8 cellular contexts compared by ENCODE assay signal in the genomic region with DNA sequence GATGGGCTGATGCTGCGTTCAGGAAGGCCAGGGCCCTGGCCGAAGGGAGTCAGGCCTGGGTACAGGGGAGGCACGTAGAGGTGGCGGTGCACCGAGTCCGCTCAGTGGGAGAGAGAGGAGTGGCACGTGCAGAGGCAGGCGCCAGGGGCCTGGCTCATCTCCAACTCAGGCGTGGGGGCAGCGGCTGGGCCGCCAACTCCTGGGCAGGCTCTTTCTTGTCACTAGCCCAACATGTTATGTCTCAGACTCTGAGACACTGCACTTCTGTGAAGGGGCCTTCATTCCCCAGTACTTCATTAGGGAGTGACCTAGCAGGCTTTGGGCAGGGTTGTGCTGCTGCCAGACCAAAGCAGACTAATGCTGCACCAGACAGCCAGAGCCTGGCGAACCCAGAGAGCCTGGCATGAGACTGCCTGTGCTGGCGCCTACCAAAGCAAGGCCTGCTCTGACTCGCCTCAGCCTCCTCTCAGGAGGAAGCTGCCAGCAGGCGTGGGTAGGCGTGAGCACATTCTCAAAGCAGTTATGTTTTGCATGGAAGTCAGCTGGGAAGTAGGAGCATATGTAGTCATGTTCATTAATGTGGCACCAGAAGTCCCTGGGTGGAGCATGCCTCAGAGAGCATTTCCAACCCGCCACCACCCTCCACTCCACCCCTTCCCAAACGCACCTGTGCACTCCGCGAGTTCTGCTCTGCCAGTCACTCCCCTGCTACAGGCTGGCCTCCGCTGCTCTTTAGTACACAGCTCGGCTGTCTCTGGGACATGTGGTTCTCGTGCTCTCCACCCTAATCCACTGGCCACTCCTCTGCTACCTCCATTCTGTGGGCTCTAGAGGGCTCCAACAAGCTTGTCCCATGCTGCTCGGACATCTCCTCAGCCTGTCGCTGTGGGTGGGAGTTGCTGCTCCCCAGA. TPM values are rescaled to one million over a fixed set of nuclear protein-coding genes. Genes with fewer than 3 reads are reported as not detected.
A peak's percentile ranks its signal among the peaks of the same experiment; 100 is the strongest.
DNase-seq lines count a peak whose midpoint lies in the region; ATAC-seq and TF ChIP-seq lines count a peak whose summit lies in the region.

No MANE protein-coding gene starts in this region.

- TF ChIP-seq CTCF in upper lobe of left lung (IDR thresholded peaks at IDR 0.05): no peak

- H3K9ac ChIP-seq in BLaER1 treated with 17β-estradiol and CSF1 and Interleukin-3, amounts not matched to agents 10 nM and 100 nM: peak overlapping the region in 3 of 11 experiments; percentile 34 to 48 (median 44); a peak in 3 of 22 replicates

- H3K36me3 ChIP-seq in BLaER1 treated with 17β-estradiol and CSF1 and Interleukin-3, amounts not matched to agents 10 nM and 100 nM: peaks cover 12 to 46% (median 37%) of the 10 kb centered on the region in 11 experiments; a peak in 21 of 22 replicates
- peaks cover 0 to 31% (median 20%) of the 10 kb centered on the region in 4 donors for H3K36me3 ChIP-seq in upper lobe of left lung

- no peaks in the 10 kb centered on the region for H3K9me3 ChIP-seq in BLaER1 treated with 17β-estradiol and CSF1 and Interleukin-3, amounts not matched to agents 10 nM and 100 nM (replicated peaks in 1 of 11)
- H3K9me3 ChIP-seq in upper lobe of left lung: no peaks in the 10 kb centered on the region

- H3K4me1 ChIP-seq in BLaER1 treated with 17β-estradiol and CSF1 and Interleukin-3, amounts not matched to agents 10 nM and 100 nM: peaks cover 13 to 59% (median 24%) of the 10 kb centered on the region in 10 experiments; a peak in 19 of 20 replicates
- H3K4me1 ChIP-seq in upper lobe of left lung: peaks cover 13 to 24% (median 17%) of the 10 kb centered on the region in 4 donors

- no peak overlapping the region for H3K4me3 Mint-ChIP-seq in activated CD8-positive, alpha-beta memory T cell treated with anti-CD3 and anti-CD28 coated beads, Interleukin-2, amount 10 ng/mL, durations not matched to agents 7 days and 5 days

- H3K4me2 ChIP-seq in BLaER1 treated with 17β-estradiol and CSF1 and Interleukin-3, amounts not matched to agents 10 nM and 100 nM: peak overlapping the region in 7 of 11 experiments; percentile 21 to 47 (median 37); a peak in 13 of 22 replicates

- no peaks in the 10 kb centered on the region for H3K27me3 ChIP-seq in BLaER1 treated with 17β-estradiol and CSF1 and Interleukin-3, amounts not matched to agents 10 nM and 100 nM
- no peaks in the 10 kb centered on the region for H3K27me3 ChIP-seq in upper lobe of left lung

- peak; percentile 61 for DNase-seq in NCI-H2029 (lab: John Stamatoyannopoulos, UW)
- peak; percentile 13 to 54 for DNase-seq in cerebellar nuclear complex (lab: John Stamatoyannopoulos, UW)
- DNase-seq in medulla oblongata (ENCODE audit: extremely low spot score): peak; percentile 49
- DNase-seq in upper lobe of left lung: peak; percentile 86 to 91
- DNase-seq in HuH-7 (ENCODE audit: low spot score): no peak
- no peak for DNase-seq in activated CD8-positive, alpha-beta memory T cell treated with anti-CD3 and anti-CD28 coated beads, Interleukin-2, amount 10 ng/mL, durations not matched to agents 7 days and 5 days

- peaks cover 0 to 82% (median 20%) of the 10 kb centered on the region in 11 experiments; a peak in 16 of 22 replicates for H4K20me1 ChIP-seq in BLaER1 treated with 17β-estradiol and CSF1 and Interleukin-3, amounts not matched to agents 10 nM and 100 nM

- WGBS in upper lobe of left lung, 2 donors: 38 to 69% methylated on average over 17 to 25 of the region's 25 CpGs

- no peak overlapping the region for H3K27ac Mint-ChIP-seq in activated CD8-positive, alpha-beta memory T cell treated with anti-CD3 and anti-CD28 coated beads, Interleukin-2, amount 10 ng/mL, durations not matched to agents 7 days and 5 days

- ATAC-seq in upper lobe of left lung (ENCODE audit: low FRiP score in 2 of 2) (peak; percentile 73 to 93), GM21723 (IDR thresholded peaks at IDR 0.05; ENCODE audit: unreplicated experiment) (no peak)
- no peak for ATAC-seq in activated CD8-positive, alpha-beta memory T cell treated with anti-CD3 and anti-CD28 coated beads, Interleukin-2, amount 10 ng/mL, durations not matched to agents 7 days and 5 days

- no peaks in the 10 kb centered on the region for H3K36me3 Mint-ChIP-seq in activated CD8-positive, alpha-beta memory T cell treated with anti-CD3 and anti-CD28 coated beads, Interleukin-2, amount 10 ng/mL, durations not matched to agents 7 days and 5 days

- no peaks in the 10 kb centered on the region for H3K27me3 Mint-ChIP-seq in activated CD8-positive, alpha-beta memory T cell treated with anti-CD3 and anti-CD28 coated beads, Interleukin-2, amount 10 ng/mL, durations not matched to agents 7 days and 5 days

- H3K27ac ChIP-seq in BLaER1 treated with 17β-estradiol and CSF1 and Interleukin-3, amounts not matched to agents 10 nM and 100 nM: peak overlapping the region in 2 of 11 experiments; percentile 3 to 15; a peak in 3 of 22 replicates
- peak overlapping the region; percentile 69 to 83 (median 78) for H3K27ac ChIP-seq in upper lobe of left lung

- CTCF ChIA-PET in activated CD8-positive, alpha-beta memory T cell treated with anti-CD3 and anti-CD28 coated beads, Interleukin-2, amount 10 ng/mL, durations not matched to agents 7 days and 5 days (lab: Charles Lee): no interaction called here

- H3K4me3 ChIP-seq in BLaER1 treated with 17β-estradiol and CSF1 and Interleukin-3, amounts not matched to agents 10 nM and 100 nM: no peak overlapping the region
- H3K4me3 ChIP-seq in upper lobe of left lung: no peak overlapping the region

- no peak for TF ChIP-seq POLR2A in upper lobe of left lung (IDR thresholded peaks at IDR 0.05)

- H3K4me1 Mint-ChIP-seq in activated CD8-positive, alpha-beta memory T cell treated with anti-CD3 and anti-CD28 coated beads, Interleukin-2, amount 10 ng/mL, durations not matched to agents 7 days and 5 days: no peaks in the 10 kb centered on the region

- peak in 1 of 4 donors; percentile 29 for TF ChIP-seq EP300 in upper lobe of left lung (IDR thresholded peaks at IDR 0.05)

- H3K9me3 Mint-ChIP-seq in activated CD8-positive, alpha-beta memory T cell treated with anti-CD3 and anti-CD28 coated beads, Interleukin-2, amount 10 ng/mL, durations not matched to agents 7 days and 5 days (ENCODE audit: low read depth): no peaks in the 10 kb centered on the region

RNA-seq across cellular contexts. Expression of a gene that starts 9.7 kb away (rescaled TPM):
- 100 to 1,000 TPM; 168 to 303 (median 231) TPM for total RNA-seq in upper lobe of left lung
- total RNA-seq in activated CD8-positive, alpha-beta memory T cell treated with anti-CD3 and anti-CD28 coated beads, Interleukin-2, amount 10 ng/mL, durations not matched to agents 7 days and 5 days: 1 to 10 TPM; 1.2 to 6.1 TPM

RNA-seq across cellular contexts. Expression of a gene that starts 16.0 kb away (rescaled TPM):
- total RNA-seq in upper lobe of left lung: 10 to 100 TPM in 5 of 6 donors, 1 to 10 TPM in 1; 6.7 to 25.1 (median 15.0) TPM
- 1 to 10 TPM; 7.3 to 9.6 TPM for total RNA-seq in activated CD8-positive, alpha-beta memory T cell treated with anti-CD3 and anti-CD28 coated beads, Interleukin-2, amount 10 ng/mL, durations not matched to agents 7 days and 5 days

RNA-seq across cellular contexts. Expression of a gene that starts 49.5 kb away (rescaled TPM):
- total RNA-seq in upper lobe of left lung: 10 to 100 TPM; 12.6 to 36.9 (median 27.1) TPM
- 10 to 100 TPM; 29.9 to 32.3 TPM for total RNA-seq in activated CD8-positive, alpha-beta memory T cell treated with anti-CD3 and anti-CD28 coated beads, Interleukin-2, amount 10 ng/mL, durations not matched to agents 7 days and 5 days

RNA-seq across cellular contexts. Expression of a gene that starts 49.8 kb away (rescaled TPM):
- 10 to 100 TPM; 12.6 to 38.3 (median 28.6) TPM for total RNA-seq in upper lobe of left lung
- total RNA-seq in activated CD8-positive, alpha-beta memory T cell treated with anti-CD3 and anti-CD28 coated beads, Interleukin-2, amount 10 ng/mL, durations not matched to agents 7 days and 5 days: 10 to 100 TPM; 29.1 to 33.5 TPM

Comparison
In these comparisons a context has a peak if more than half of its experiments do, and no peak if none do; other contexts are left out.
1. DNase-seq: peak in NCI-H2029 (single experiment), cerebellar nuclear complex (2 of 2), medulla oblongata (single experiment) and upper lobe of left lung (2 of 2); none in HuH-7 (single experiment) and activated CD8-positive, alpha-beta memory T cell treated with anti-CD3 and anti-CD28 coated beads, Interleukin-2, amount 10 ng/mL, durations not matched to agents 7 days and 5 days (single experiment).
2. ATAC-seq: peak in upper lobe of left lung (2 of 2); none in GM21723 (single experiment) and activated CD8-positive, alpha-beta memory T cell treated with anti-CD3 and anti-CD28 coated beads, Interleukin-2, amount 10 ng/mL, durations not matched to agents 7 days and 5 days (single experiment).
3. RNA of a gene that starts 9.7 kb away (total RNA-seq): 168 to 303 TPM in upper lobe of left lung; 1.2 to 6.1 TPM in activated CD8-positive, alpha-beta memory T cell treated with anti-CD3 and anti-CD28 coated beads, Interleukin-2, amount 10 ng/mL, durations not matched to agents 7 days and 5 days; every median in the first group is over 10 times any median in the second.